1 cellular context compared by ENCODE assay signal in the genomic region with DNA sequence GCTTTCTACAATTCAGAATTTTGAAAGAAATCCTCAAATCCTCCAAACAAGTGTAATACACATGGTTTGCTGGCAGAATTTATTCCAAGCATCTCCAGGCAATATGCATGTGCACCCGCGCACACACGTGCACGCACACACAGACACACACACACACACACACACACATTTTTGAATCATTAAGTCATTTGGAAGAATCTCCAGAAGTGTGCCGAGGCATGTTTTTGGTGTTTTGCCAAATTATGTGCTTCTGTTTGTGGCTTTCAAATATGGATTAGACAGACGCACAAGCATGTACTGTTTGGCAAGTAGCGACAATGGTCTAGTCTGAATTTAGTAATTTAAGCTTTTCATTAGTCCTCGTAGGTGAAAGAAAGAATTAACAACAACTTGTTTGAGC.
TF ChIP-seq lines count a peak whose summit lies in the region.

No MANE protein-coding gene starts in this region.

TF ChIP-seq in HEK293, 187 proteins besides CTCF, POLR2A, EP300 and RAD21 (continued from another document):
- TF ChIP-seq, protein P1, sequence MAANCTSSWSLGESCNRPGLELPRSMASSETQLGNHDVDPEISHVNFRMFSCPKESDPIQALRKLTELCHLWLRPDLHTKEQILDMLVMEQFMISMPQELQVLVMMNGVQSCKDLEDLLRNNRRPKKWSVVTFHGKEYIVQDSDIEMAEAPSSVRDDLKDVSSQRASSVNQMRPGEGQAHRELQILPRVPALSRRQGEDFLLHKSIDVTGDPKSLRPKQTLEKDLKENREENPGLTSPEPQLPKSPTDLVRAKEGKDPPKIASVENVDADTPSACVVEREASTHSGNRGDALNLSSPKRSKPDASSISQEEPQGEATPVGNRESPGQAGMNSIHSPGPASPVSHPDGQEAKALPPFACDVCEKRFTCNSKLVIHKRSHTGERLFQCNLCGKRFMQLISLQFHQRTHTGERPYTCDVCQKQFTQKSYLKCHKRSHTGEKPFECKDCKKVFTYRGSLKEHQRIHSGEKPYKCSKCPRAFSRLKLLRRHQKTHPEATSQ (tag by site-specific recombination; IDR thresholded peaks at IDR 0.05): no peak
- TF ChIP-seq ZNF561 (tag by site-specific recombination; IDR thresholded peaks at IDR 0.05; ENCODE audit: borderline replicate concordance) (no peak), OSR2 (tag by site-specific recombination; IDR thresholded peaks at IDR 0.05) (peak; percentile 70), ZXDB (tag by site-specific recombination; IDR thresholded peaks at IDR 0.05) (0 out of 2 replicates have a peak, but pooled peaks have one; percentile 14), ZBTB21 (tag by site-specific recombination; IDR thresholded peaks at IDR 0.05) (peak; percentile 27; the same call in 1 of the 2 replicates), ZNF629 (tag by site-specific recombination; IDR thresholded peaks at IDR 0.05) (peak; percentile 36; the same call in 1 of the 2 replicates), KLF9 (tag by site-specific recombination; IDR thresholded peaks at IDR 0.05; ENCODE audit: low read depth) (no peak), ZBTB17 (tag by site-specific recombination; IDR thresholded peaks at IDR 0.05) (0 out of 2 replicates have a peak, but pooled peaks have one; percentile 20), ZNF580 (tag by site-specific recombination; IDR thresholded peaks at IDR 0.05) (no peak), HIC1 (tag by site-specific recombination; IDR thresholded peaks at IDR 0.05) (peak; percentile 56; the same call in 1 of the 2 replicates), ZNF48 (tag by site-specific recombination; IDR thresholded peaks at IDR 0.05) (no peak)
- TF ChIP-seq, protein P2, sequence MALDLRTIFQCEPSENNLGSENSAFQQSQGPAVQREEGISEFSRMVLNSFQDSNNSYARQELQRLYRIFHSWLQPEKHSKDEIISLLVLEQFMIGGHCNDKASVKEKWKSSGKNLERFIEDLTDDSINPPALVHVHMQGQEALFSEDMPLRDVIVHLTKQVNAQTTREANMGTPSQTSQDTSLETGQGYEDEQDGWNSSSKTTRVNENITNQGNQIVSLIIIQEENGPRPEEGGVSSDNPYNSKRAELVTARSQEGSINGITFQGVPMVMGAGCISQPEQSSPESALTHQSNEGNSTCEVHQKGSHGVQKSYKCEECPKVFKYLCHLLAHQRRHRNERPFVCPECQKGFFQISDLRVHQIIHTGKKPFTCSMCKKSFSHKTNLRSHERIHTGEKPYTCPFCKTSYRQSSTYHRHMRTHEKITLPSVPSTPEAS (tag by site-specific recombination; IDR thresholded peaks at IDR 0.05): peak; percentile 96
- TF ChIP-seq, protein P3, sequence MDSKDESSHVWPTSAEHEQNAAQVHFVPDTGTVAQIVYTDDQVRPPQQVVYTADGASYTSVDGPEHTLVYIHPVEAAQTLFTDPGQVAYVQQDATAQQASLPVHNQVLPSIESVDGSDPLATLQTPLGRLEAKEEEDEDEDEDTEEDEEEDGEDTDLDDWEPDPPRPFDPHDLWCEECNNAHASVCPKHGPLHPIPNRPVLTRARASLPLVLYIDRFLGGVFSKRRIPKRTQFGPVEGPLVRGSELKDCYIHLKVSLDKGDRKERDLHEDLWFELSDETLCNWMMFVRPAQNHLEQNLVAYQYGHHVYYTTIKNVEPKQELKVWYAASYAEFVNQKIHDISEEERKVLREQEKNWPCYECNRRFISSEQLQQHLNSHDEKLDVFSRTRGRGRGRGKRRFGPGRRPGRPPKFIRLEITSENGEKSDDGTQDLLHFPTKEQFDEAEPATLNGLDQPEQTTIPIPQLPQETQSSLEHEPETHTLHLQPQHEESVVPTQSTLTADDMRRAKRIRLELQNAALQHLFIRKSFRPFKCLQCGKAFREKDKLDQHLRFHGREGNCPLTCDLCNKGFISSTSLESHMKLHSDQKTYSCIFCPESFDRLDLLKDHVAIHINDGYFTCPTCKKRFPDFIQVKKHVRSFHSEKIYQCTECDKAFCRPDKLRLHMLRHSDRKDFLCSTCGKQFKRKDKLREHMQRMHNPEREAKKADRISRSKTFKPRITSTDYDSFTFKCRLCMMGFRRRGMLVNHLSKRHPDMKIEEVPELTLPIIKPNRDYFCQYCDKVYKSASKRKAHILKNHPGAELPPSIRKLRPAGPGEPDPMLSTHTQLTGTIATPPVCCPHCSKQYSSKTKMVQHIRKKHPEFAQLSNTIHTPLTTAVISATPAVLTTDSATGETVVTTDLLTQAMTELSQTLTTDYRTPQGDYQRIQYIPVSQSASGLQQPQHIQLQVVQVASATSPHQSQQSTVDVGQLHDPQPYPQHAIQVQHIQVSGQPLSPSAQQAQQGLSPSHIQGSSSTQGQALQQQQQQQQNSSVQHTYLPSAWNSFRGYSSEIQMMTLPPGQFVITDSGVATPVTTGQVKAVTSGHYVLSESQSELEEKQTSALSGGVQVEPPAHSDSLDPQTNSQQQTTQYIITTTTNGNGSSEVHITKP (tag by site-specific recombination; IDR thresholded peaks at IDR 0.05): peak; percentile 64
TF ChIP-seq in HEK293: peak in this region for 16.
